ENCODE assay signal across 7 cellular contexts in genomic region chr5:106121972-106122605, GRCh38.
DNase-seq lines count a peak whose midpoint lies in the region; ATAC-seq and TF ChIP-seq lines count a peak whose summit lies in the region.

No MANE protein-coding gene starts in this region.

- ATAC-seq in GM19455 (IDR thresholded peaks at IDR 0.05; ENCODE audit: unreplicated experiment) (peak; percentile 78), HG03432 (IDR thresholded peaks at IDR 0.05; ENCODE audit: unreplicated experiment) (peak; percentile 92), lower lobe of right lung (peak; percentile 57 to 60), GM21528 (IDR thresholded peaks at IDR 0.05; ENCODE audit: low FRiP score, unreplicated experiment) (no peak)
- no peak for ATAC-seq in activated naive CD8-positive, alpha-beta T cell treated with anti-CD3 and anti-CD28 coated beads, Interleukin-2, amount 10 ng/mL, durations not matched to agents 7 days and 5 days (ENCODE audit: low read depth)

- H3K9me3 Mint-ChIP-seq in activated naive CD8-positive, alpha-beta T cell treated with anti-CD3 and anti-CD28 coated beads, Interleukin-2, amount 10 ng/mL, durations not matched to agents 7 days and 5 days: no peaks in the 10 kb centered on the region

- CTCF ChIA-PET in GM10248 (lab: Yijun Ruan, JAX): interaction anchor here (0.7 to 1.5 kb wide), 3 partner anchors 9 to 27 kb away, joined by 3 to 5 read pairs (median 4); no protein-coding TSS in a partner anchor

- H3K27me3 ChIP-seq in lower lobe of right lung (ENCODE audit: low read depth): no peaks in the 10 kb centered on the region

- intact Hi-C loops in lower lobe of right lung (cut with DNase I): no loop called here

- DNase-seq in GM10248 (ENCODE audit: extremely low spot score) (peak; percentile 40), lower lobe of right lung (no peak), NCI-H2227 treated with DMSO at 0.1 percent for 48 hours (lab: John Stamatoyannopoulos, UW) (no peak)
- peak; percentile 33 for DNase-seq in activated naive CD8-positive, alpha-beta T cell treated with anti-CD3 and anti-CD28 coated beads, Interleukin-2, amount 10 ng/mL, durations not matched to agents 7 days and 5 days

- no peaks in the 10 kb centered on the region for H3K9me3 ChIP-seq in lower lobe of right lung

- no peak overlapping the region for H3K4me3 ChIP-seq in lower lobe of right lung

- H3K4me3 Mint-ChIP-seq in activated naive CD8-positive, alpha-beta T cell treated with anti-CD3 and anti-CD28 coated beads, Interleukin-2, amount 10 ng/mL, durations not matched to agents 7 days and 5 days: no peak overlapping the region

- no peak overlapping the region for H3K27ac Mint-ChIP-seq in activated naive CD8-positive, alpha-beta T cell treated with anti-CD3 and anti-CD28 coated beads, Interleukin-2, amount 10 ng/mL, durations not matched to agents 7 days and 5 days

- no peaks in the 10 kb centered on the region for H3K4me1 ChIP-seq in lower lobe of right lung

- H3K27me3 Mint-ChIP-seq in activated naive CD8-positive, alpha-beta T cell treated with anti-CD3 and anti-CD28 coated beads, Interleukin-2, amount 10 ng/mL, durations not matched to agents 7 days and 5 days: no peaks in the 10 kb centered on the region

- POLR2A ChIA-PET in GM10248 (lab: Yijun Ruan, JAX): no interaction called here
- POLR2A ChIA-PET in activated naive CD8-positive, alpha-beta T cell treated with anti-CD3 and anti-CD28 coated beads, Interleukin-2, amount 10 ng/mL, durations not matched to agents 7 days and 5 days (lab: Charles Lee): no interaction called here

- TF ChIP-seq CTCF in GM10248 (IDR thresholded peaks at IDR 0.05; ENCODE audit: control extremely low read depth, extremely low read depth, low read depth, missing control alignments): peak; percentile 81
- TF ChIP-seq CTCF in lower lobe of right lung (IDR thresholded peaks at IDR 0.05): peak; percentile 63

- no peak overlapping the region for H3K27ac ChIP-seq in lower lobe of right lung

- no peaks in the 10 kb centered on the region for H3K36me3 Mint-ChIP-seq in activated naive CD8-positive, alpha-beta T cell treated with anti-CD3 and anti-CD28 coated beads, Interleukin-2, amount 10 ng/mL, durations not matched to agents 7 days and 5 days

- no peaks in the 10 kb centered on the region for H3K36me3 ChIP-seq in lower lobe of right lung

- no peaks in the 10 kb centered on the region for H3K4me1 Mint-ChIP-seq in activated naive CD8-positive, alpha-beta T cell treated with anti-CD3 and anti-CD28 coated beads, Interleukin-2, amount 10 ng/mL, durations not matched to agents 7 days and 5 days

Comparison
In these comparisons a context has a peak if more than half of its experiments do, and no peak if none do; other contexts are left out.
1. DNase-seq: peak in GM10248 (single experiment) and activated naive CD8-positive, alpha-beta T cell treated with anti-CD3 and anti-CD28 coated beads, Interleukin-2, amount 10 ng/mL, durations not matched to agents 7 days and 5 days (single experiment); none in lower lobe of right lung (single experiment) and NCI-H2227 treated with DMSO at 0.1 percent for 48 hours (single experiment).
2. ATAC-seq: peak in GM19455 (single experiment), HG03432 (single experiment) and lower lobe of right lung (2 of 2); none in activated naive CD8-positive, alpha-beta T cell treated with anti-CD3 and anti-CD28 coated beads, Interleukin-2, amount 10 ng/mL, durations not matched to agents 7 days and 5 days (single experiment) and GM21528 (single experiment).